In the genomic region with DNA sequence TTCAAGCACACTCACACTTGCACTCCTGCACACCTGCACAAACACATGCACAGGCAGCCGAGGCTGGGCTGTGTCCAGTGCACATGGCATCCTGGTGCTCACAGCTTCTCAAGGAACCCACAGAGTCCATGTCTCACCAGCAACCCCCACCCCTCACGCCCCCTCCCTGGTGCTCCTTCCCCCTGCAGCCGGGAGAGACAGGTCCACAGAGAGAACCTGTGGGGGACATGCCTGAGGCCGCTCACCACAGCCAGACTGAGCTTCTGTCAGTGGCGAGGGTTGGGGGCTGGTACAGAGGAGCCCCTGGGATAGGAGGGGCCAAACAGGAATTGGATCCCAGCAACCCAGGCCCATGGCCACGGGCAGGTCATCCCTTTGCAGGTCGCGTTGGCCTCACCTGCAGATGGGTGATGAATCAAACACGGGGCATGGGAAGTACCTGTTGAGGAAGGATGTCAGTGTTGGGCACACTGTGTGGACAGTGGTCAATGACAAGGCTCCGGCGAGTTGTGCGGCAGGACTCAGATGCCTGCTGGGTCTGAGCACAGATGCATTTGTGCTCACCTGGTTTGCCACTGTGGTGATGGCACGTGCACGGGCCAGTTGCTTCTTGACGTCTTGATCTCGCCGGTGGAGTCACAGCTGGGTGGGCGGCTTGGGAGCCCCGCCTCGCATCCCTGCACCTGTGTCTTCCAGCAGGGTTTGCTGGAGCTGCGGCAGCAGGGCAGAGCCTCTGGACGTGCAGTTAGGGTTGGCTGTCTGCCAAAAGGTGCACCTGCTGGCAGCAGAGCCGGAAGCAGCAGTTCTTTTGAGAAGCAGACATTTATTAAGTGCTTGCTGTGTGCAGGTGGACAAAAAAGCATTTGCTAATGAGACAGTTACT, we compare ENCODE assay signal across 15 cellular contexts.
A peak's percentile ranks its signal among the peaks of the same experiment; 100 is the strongest.
DNase-seq lines count a peak whose midpoint lies in the region; ATAC-seq and FAIRE-seq lines count a peak whose summit lies in the region.
"Had no signal": no experiment of that assay in that cellular context is flagged by ENCODE, and none has a peak within 500 bp of the region (broad histone marks: within the 10 kb centered on the region; RNA-seq: fewer than 3 reads in every experiment).

No MANE protein-coding gene starts in this region.

- H3K36me3 Mint-ChIP-seq in CD8-positive, alpha-beta memory T cell, result peaks cover 0 to 3% (median 0%) of the 10 kb centered on the region in 3 donors

- no peaks in the 10 kb centered on the region for H3K36me3 ChIP-seq in CD8-positive, alpha-beta memory T cell (ENCODE audit: insufficient read depth, low read length)

- intact Hi-C loops in left colon (cut with DNase I, micrococcal nuclease), result no loop called here

- H3K27me3 ChIP-seq in CD8-positive, alpha-beta memory T cell (ENCODE audit: insufficient read depth, low read length, poor library complexity, severe bottlenecking), result no peaks in the 10 kb centered on the region
- H3K27me3 ChIP-seq: foreskin keratinocyte had no signal

- H3K27ac Mint-ChIP-seq in CD8-positive, alpha-beta memory T cell, result peak overlapping the region in 2 of 8 donors; percentile 1 to 33
- H3K27ac Mint-ChIP-seq: activated naive CD4-positive, alpha-beta T cell treated with anti-CD3 and anti-CD28 coated beads for 36 hours had no signal

- CTCF ChIA-PET in CD8-positive, alpha-beta memory T cell (lab: Charles Lee), result no interaction called here

- FAIRE-seq in HTR-8/SVneo (lab: Jason Lieb, UNC), result no peak

- no peak overlapping the region for H3K27ac ChIP-seq in CD8-positive, alpha-beta memory T cell (ENCODE audit: low read depth, low read length)
- H3K27ac ChIP-seq: foreskin keratinocyte had no signal

- H3K4me1 ChIP-seq in CD8-positive, alpha-beta memory T cell (ENCODE audit: insufficient read depth, low read length), result peaks cover 22% of the 10 kb centered on the region
- H3K4me1 ChIP-seq: foreskin keratinocyte had no signal

- peak; percentile 65 for ATAC-seq in left colon
- no peak for ATAC-seq in HG03159 (IDR thresholded peaks at IDR 0.05; ENCODE audit: unreplicated experiment)
- ATAC-seq: foreskin keratinocyte, HCT116, left cardiac atrium had no signal

- DNase-seq in COR-L47 (lab: John Stamatoyannopoulos, UW), result peak; percentile 84
- DNase-seq in NCI-H1092 treated with DMSO at 0.1 percent for 48 hours (lab: John Stamatoyannopoulos, UW), result peak; percentile 97
- DNase-seq in NCI-H526 (lab: John Stamatoyannopoulos, UW), result peak; percentile 28 to 75
- peak; percentile 45 to 66 for DNase-seq in left colon
- no peak for DNase-seq in stimulated activated CD4-positive, alpha-beta T cell treated with anti-CD3 and anti-CD28 coated beads, Interleukin-15, amount 100 ng/mL, for 24 hours
- DNase-seq in CD8-positive, alpha-beta memory T cell, result no peak
- DNase-seq in HTR-8/SVneo (ENCODE audit: insufficient read length, low spot score), result no peak
- DNase-seq: activated CD4-positive, alpha-beta T cell treated with anti-CD3 and anti-CD28 coated beads for 48 hours; activated naive CD4-positive, alpha-beta T cell treated with anti-CD3 and anti-CD28 coated beads for 36 hours; cortex of kidney; left cardiac atrium; stimulated activated CD4-positive, alpha-beta T cell treated with anti-CD3 and anti-CD28 coated beads, Interleukin-2, amount 100 ng/mL, for 24 hours had no signal

- no peak overlapping the region for H3K4me3 ChIP-seq in CD8-positive, alpha-beta memory T cell (ENCODE audit: low read length)

- peaks cover 0 to 1% (median 0%) of the 10 kb centered on the region in 5 donors for H3K9me3 Mint-ChIP-seq in CD8-positive, alpha-beta memory T cell

- no peaks in the 10 kb centered on the region for H3K9me3 ChIP-seq in CD8-positive, alpha-beta memory T cell (ENCODE audit: low read length)

- H3K27me3 Mint-ChIP-seq in CD8-positive, alpha-beta memory T cell, result peaks cover 0 to 3% of the 10 kb centered on the region in 2 donors

- peaks cover 38 to 40% (median 38%) of the 10 kb centered on the region in 3 donors for H3K4me1 Mint-ChIP-seq in CD8-positive, alpha-beta memory T cell

- POLR2A ChIA-PET in CD8-positive, alpha-beta memory T cell (lab: Charles Lee), result no interaction called here

- H3K4me3 Mint-ChIP-seq in CD8-positive, alpha-beta memory T cell, result no peak overlapping the region
- H3K4me3 Mint-ChIP-seq: activated naive CD4-positive, alpha-beta T cell treated with anti-CD3 and anti-CD28 coated beads for 36 hours had no signal

Comparison
In these comparisons a context has a peak if more than half of its experiments do, and no peak if none do; other contexts are left out.
1. DNase-seq: peak in COR-L47 (single experiment), NCI-H1092 treated with DMSO at 0.1 percent for 48 hours (single experiment), NCI-H526 (2 of 2) and left colon (2 of 2); none in stimulated activated CD4-positive, alpha-beta T cell treated with anti-CD3 and anti-CD28 coated beads, Interleukin-15, amount 100 ng/mL, for 24 hours (single experiment), CD8-positive, alpha-beta memory T cell (0 of 5) and HTR-8/SVneo (single experiment).